Comparison of ENCODE assay signal across 8 cellular contexts in the genomic region with DNA sequence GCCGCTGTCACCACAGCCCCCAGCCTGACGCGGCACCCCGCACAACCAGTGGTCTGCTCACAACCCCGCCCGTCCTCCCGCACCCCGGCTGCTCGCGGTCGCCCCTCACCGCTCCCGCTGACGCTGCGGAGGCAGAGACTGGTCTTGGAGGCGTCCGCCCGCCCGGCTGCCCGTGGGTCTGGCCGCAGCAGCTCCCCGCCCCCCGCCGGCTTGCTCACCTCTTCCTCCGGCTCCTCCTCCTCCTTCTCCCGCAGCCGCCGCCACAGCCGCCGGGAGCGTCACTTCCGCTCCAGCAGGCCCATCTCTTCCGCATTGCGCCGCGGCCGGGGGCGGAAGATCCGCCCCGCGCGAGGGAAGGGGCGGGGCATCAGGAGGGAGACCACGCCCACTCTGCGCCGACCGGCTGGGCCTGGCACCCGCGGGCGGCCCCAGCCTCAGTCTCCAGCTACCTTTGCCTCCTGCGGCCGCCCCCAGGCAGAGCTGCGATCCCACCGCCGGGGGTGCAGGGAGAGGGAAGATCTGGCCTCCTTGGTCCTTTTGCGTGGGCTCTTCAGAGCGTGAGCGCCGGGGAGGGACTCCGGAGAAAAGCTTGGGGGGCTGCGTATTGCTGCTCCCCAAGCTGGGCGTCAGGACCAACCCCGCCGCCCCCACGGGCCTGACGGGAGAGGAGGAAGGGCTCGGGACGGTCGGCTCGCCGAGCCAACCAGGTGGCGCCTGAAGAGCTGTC. TPM values are rescaled to one million over a fixed set of nuclear protein-coding genes. Genes with fewer than 3 reads are reported as not detected.
DNase-seq lines count a peak whose midpoint lies in the region; ATAC-seq and TF ChIP-seq lines count a peak whose summit lies in the region.

A gene with protein sequence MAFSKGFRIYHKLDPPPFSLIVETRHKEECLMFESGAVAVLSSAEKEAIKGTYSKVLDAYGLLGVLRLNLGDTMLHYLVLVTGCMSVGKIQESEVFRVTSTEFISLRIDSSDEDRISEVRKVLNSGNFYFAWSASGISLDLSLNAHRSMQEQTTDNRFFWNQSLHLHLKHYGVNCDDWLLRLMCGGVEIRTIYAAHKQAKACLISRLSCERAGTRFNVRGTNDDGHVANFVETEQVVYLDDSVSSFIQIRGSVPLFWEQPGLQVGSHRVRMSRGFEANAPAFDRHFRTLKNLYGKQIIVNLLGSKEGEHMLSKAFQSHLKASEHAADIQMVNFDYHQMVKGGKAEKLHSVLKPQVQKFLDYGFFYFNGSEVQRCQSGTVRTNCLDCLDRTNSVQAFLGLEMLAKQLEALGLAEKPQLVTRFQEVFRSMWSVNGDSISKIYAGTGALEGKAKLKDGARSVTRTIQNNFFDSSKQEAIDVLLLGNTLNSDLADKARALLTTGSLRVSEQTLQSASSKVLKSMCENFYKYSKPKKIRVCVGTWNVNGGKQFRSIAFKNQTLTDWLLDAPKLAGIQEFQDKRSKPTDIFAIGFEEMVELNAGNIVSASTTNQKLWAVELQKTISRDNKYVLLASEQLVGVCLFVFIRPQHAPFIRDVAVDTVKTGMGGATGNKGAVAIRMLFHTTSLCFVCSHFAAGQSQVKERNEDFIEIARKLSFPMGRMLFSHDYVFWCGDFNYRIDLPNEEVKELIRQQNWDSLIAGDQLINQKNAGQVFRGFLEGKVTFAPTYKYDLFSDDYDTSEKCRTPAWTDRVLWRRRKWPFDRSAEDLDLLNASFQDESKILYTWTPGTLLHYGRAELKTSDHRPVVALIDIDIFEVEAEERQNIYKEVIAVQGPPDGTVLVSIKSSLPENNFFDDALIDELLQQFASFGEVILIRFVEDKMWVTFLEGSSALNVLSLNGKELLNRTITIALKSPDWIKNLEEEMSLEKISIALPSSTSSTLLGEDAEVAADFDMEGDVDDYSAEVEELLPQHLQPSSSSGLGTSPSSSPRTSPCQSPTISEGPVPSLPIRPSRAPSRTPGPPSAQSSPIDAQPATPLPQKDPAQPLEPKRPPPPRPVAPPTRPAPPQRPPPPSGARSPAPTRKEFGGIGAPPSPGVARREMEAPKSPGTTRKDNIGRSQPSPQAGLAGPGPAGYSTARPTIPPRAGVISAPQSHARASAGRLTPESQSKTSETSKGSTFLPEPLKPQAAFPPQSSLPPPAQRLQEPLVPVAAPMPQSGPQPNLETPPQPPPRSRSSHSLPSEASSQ (N-terminal part only) (minus strand): TSS at position 286 of the 727 bp plus-strand sequence. CDS start 1,118 bp downstream, outside the sequence.

- peak within 1 kb of the TSS; percentile 72 for H3K27ac ChIP-seq in CD4-positive, alpha-beta T cell (ENCODE audit: low read depth, low read length)
- peak within 1 kb of the TSS; percentile 57 to 87 (median 81) for H3K27ac ChIP-seq in right lobe of liver

- peak within 1 kb of the TSS; percentile 97 for H3K4me3 Mint-ChIP-seq in CD4-positive, alpha-beta T cell

- H3K36me3 Mint-ChIP-seq in CD4-positive, alpha-beta T cell (ENCODE audit: low read depth), result peaks cover 42% of the 10 kb centered on the region

- TF ChIP-seq CTCF in CD4-positive, alpha-beta T cell (IDR thresholded peaks at IDR 0.05), result no peak
- TF ChIP-seq CTCF in right lobe of liver (IDR thresholded peaks at IDR 0.05), result no peak

- ATAC-seq in CD4-positive, alpha-beta T cell (ENCODE audit: poor library complexity), result peak; percentile 85
- ATAC-seq in GM19452 (IDR thresholded peaks at IDR 0.05; ENCODE audit: unreplicated experiment) (peak; percentile 90), HG03575 (IDR thresholded peaks at IDR 0.05; ENCODE audit: extremely low read depth, insufficient number of reproducible peaks, low FRiP score, unreplicated experiment) (peak; percentile 42), right lobe of liver (peak; percentile 96 to 98 (median 96))

- H3K4me3 ChIP-seq in right lobe of liver, result peak within 1 kb of the TSS; percentile 87 to 95 (median 95)

- peak; percentile 91 for TF ChIP-seq POLR2A in right lobe of liver (IDR thresholded peaks at IDR 0.05)

- H3K9me3 Mint-ChIP-seq in CD4-positive, alpha-beta T cell, result peaks cover 2% of the 10 kb centered on the region

- DNase-seq in CD4-positive, alpha-beta T cell, result peak; percentile 85 to 94 (median 91)
- DNase-seq in NCI-H82 (lab: John Stamatoyannopoulos, UW) (peak; percentile 97), dermis blood vessel endothelial cell (peak; percentile 97), right lobe of liver (peak; percentile 97 to 98 (median 98))
- DNase-seq in activated CD4-positive, alpha-beta T cell treated with anti-CD3 and anti-CD28 coated beads, Interleukin-2, amount 50 U/mL, for 48 hours, result peak; percentile 92 to 94
- peak; percentile 93 for DNase-seq in stimulated activated CD4-positive, alpha-beta T cell treated with anti-CD3 and anti-CD28 coated beads, Interleukin-4, amount 100 ng/mL, for 24 hours

- no peaks in the 10 kb centered on the region for H3K36me3 ChIP-seq in right lobe of liver

- POLR2A ChIA-PET in CD4-positive, alpha-beta T cell (lab: Charles Lee), result interaction anchor here (0.8 to 2.9 kb wide), 18 partner anchors 8 to 995 kb away, joined by 3 to 60 read pairs (median 4); partner anchors contain the start of genes CFAP298, GART, PAXBP1 and SON

- H3K4me1 ChIP-seq in right lobe of liver, result peaks cover 0 to 13% (median 2%) of the 10 kb centered on the region in 4 donors

- CTCF ChIA-PET in CD4-positive, alpha-beta T cell (lab: Charles Lee), result interaction anchor here (1.2 to 1.9 kb wide), 3 partner anchors 44 to 469 kb away, joined by 3 to 9 read pairs (median 4); partner anchors contain the start of gene PAXBP1

- H3K27ac Mint-ChIP-seq in CD4-positive, alpha-beta T cell, result peak within 1 kb of the TSS; percentile 90

- no peaks in the 10 kb centered on the region for H3K9me3 ChIP-seq in CD4-positive, alpha-beta T cell (ENCODE audit: control insufficient read depth, low read length)
- no peaks in the 10 kb centered on the region for H3K9me3 ChIP-seq in right lobe of liver

- no peaks in the 10 kb centered on the region for H3K27me3 ChIP-seq in CD4-positive, alpha-beta T cell (ENCODE audit: control insufficient read depth, insufficient read depth, low read length)
- H3K27me3 ChIP-seq in right lobe of liver, result no peaks in the 10 kb centered on the region

- peaks cover 75% of the 10 kb centered on the region for H3K4me1 Mint-ChIP-seq in CD4-positive, alpha-beta T cell (ENCODE audit: low read depth)

- 0% methylated on average over 2 of the region's 72 CpGs for WGBS in right lobe of liver (ENCODE audit: insufficient coverage, low coverage, low lambda C conversion rate, missing lambda C conversion rate)

- no peaks in the 10 kb centered on the region for H3K27me3 Mint-ChIP-seq in CD4-positive, alpha-beta T cell

- intact Hi-C loops in CD4-positive, alpha-beta T cell (cut with DNase I, micrococcal nuclease), result loop anchor here (1.0 to 5.0 kb wide), 8 partner anchors 44 to 915 kb away; partner anchors contain the start of genes CFAP298 (in 1 of the 2), GART (in 1 of the 2), ITSN1 (in 1 of the 2) and PAXBP1 (in 1 of the 2)
- intact Hi-C loops in right lobe of liver (cut with DNase I), result no loop called here

RNA-seq across cellular contexts. Expression of the gene that starts here (rescaled TPM):
- 10 to 100 TPM; 14.3 to 15.6 TPM for total RNA-seq in CD4-positive, alpha-beta T cell
- total RNA-seq in dermis blood vessel endothelial cell, result 11.4 and 23.5 TPM in 2 replicates
- total RNA-seq in right lobe of liver, result 1 to 10 TPM; 5.6 to 8.7 (median 6.9) TPM

Comparison
In these comparisons a context has a peak if more than half of its experiments do, and no peak if none do; other contexts are left out.
1. Peak in every context shown above with its lines: DNase-seq, ATAC-seq, H3K4me3 ChIP-seq and H3K27ac ChIP-seq.
2. ATAC-seq: peak in every context shown above with its lines; median percentile 96 in right lobe of liver; 90 in GM19452; 85 in CD4-positive, alpha-beta T cell; 42 in HG03575.
3. intact Hi-C loops: an anchor here in CD4-positive, alpha-beta T cell (1.0 to 5.0 kb wide); none called in right lobe of liver.